In genomic region chr4:185566972-185567749, GRCh38 we compare ENCODE assay signal across 8 cellular contexts. TPM values are rescaled to one million over a fixed set of nuclear protein-coding genes. Genes with fewer than 3 reads are reported as not detected.
DNase-seq lines count a peak whose midpoint lies in the region; ATAC-seq, FAIRE-seq and TF ChIP-seq lines count a peak whose summit lies in the region.

No MANE protein-coding gene starts in this region.

- no peaks in the 10 kb centered on the region for H3K36me3 ChIP-seq in BE2C
- no peaks in the 10 kb centered on the region for H3K36me3 ChIP-seq in astrocyte (ENCODE audit: insufficient read depth, low read length)
- H3K36me3 ChIP-seq in trophoblast cell (ENCODE audit: control insufficient read depth in 1 of 2, insufficient read depth in 2 of 2, low read length in 2 of 2): no peaks in the 10 kb centered on the region
- H3K36me3 ChIP-seq in CD8-positive, alpha-beta T cell (ENCODE audit: insufficient read depth, low read length): no peaks in the 10 kb centered on the region

- peak overlapping the region; percentile 11 for H3K14ac ChIP-seq in trophoblast cell (ENCODE audit: low read length)

- intact Hi-C loops in left cardiac atrium (cut with DNase I): loop anchor here in 1 of 2 donors (2.0 kb wide), 1 partner anchor 32 kb away; the partner anchor contains the start of gene PDLIM3
- intact Hi-C loops in CD8-positive, alpha-beta T cell (cut with DNase I, micrococcal nuclease): no loop called here

- H3K27ac Mint-ChIP-seq in astrocyte (ENCODE audit: unreplicated experiment): peak overlapping the region; percentile 96
- H3K27ac Mint-ChIP-seq in CD8-positive, alpha-beta T cell: no peak overlapping the region

- no peak overlapping the region for H4K12ac ChIP-seq in trophoblast cell (ENCODE audit: low read depth, low read length)

- peak overlapping the region; percentile 60 for H3K4me2 ChIP-seq in astrocyte (ENCODE audit: low read length)
- H3K4me2 ChIP-seq in trophoblast cell (ENCODE audit: low read length): no peak overlapping the region

- H3K9me3 ChIP-seq in BE2C (no peaks in the 10 kb centered on the region), astrocyte (ENCODE audit: insufficient read depth, low read depth, low read length) (no peaks in the 10 kb centered on the region), trophoblast cell (ENCODE audit: insufficient read depth, low read depth, low read length) (no peaks in the 10 kb centered on the region)
- H3K9me3 ChIP-seq in CD8-positive, alpha-beta T cell (ENCODE audit: low read length): no peaks in the 10 kb centered on the region

- WGBS in trophoblast cell (ENCODE audit: extremely low coverage, insufficient coverage, insufficient read length): no CpG with 5 or more reads among the region's 14 CpGs

- CTCF ChIA-PET in CD8-positive, alpha-beta T cell (lab: Charles Lee): no interaction called here

- H3K27me3 ChIP-seq in BE2C (no peaks in the 10 kb centered on the region), astrocyte (ENCODE audit: insufficient read depth, low read length) (no peaks in the 10 kb centered on the region), trophoblast cell (ENCODE audit: insufficient read depth, low read length) (no peaks in the 10 kb centered on the region)
- H3K27me3 ChIP-seq in CD8-positive, alpha-beta T cell (ENCODE audit: insufficient read depth, low read length): no peaks in the 10 kb centered on the region

- H3K4me3 ChIP-seq in BE2C (ENCODE audit: low read depth, low read length): no peak overlapping the region
- H3K4me3 ChIP-seq in astrocyte (ENCODE audit: insufficient read depth, low read depth, low read length): no peak overlapping the region
- no peak overlapping the region for H3K4me3 ChIP-seq in trophoblast cell (ENCODE audit: low read depth, low read length)
- H3K4me3 ChIP-seq in CD8-positive, alpha-beta T cell (ENCODE audit: low read depth, low read length): no peak overlapping the region

- H3K9me3 Mint-ChIP-seq in astrocyte (ENCODE audit: unreplicated experiment): peaks cover 4% of the 10 kb centered on the region
- no peaks in the 10 kb centered on the region for H3K9me3 Mint-ChIP-seq in CD8-positive, alpha-beta T cell

- peak overlapping the region; percentile 45 for H4K91ac ChIP-seq in trophoblast cell (ENCODE audit: low read depth, low read length)

- H2BK5ac ChIP-seq in trophoblast cell (ENCODE audit: low read depth, low read length, poor library complexity): peak overlapping the region; percentile 34

- H4K20me1 ChIP-seq in astrocyte (ENCODE audit: insufficient read depth, low read length): no peaks in the 10 kb centered on the region

- H2BK12ac ChIP-seq in trophoblast cell (ENCODE audit: low read length): peak overlapping the region; percentile 93

- H3K9ac ChIP-seq in astrocyte (ENCODE audit: low read length) (peak overlapping the region; percentile 80), trophoblast cell (ENCODE audit: low read length) (no peak overlapping the region)

- peaks cover 29% of the 10 kb centered on the region for H3K4me1 ChIP-seq in BE2C
- peaks cover 17% of the 10 kb centered on the region for H3K4me1 ChIP-seq in astrocyte (ENCODE audit: insufficient read depth, low read length)
- peaks cover 17 to 20% of the 10 kb centered on the region in 2 experiments for H3K4me1 ChIP-seq in trophoblast cell (ENCODE audit: control insufficient read depth in 1 of 2, insufficient read depth in 2 of 2, low read length in 2 of 2)
- no peaks in the 10 kb centered on the region for H3K4me1 ChIP-seq in CD8-positive, alpha-beta T cell (ENCODE audit: insufficient read depth, low read length)

- peak overlapping the region; percentile 22 for H4K8ac ChIP-seq in trophoblast cell (ENCODE audit: low read depth, low read length)

- H3K4me3 Mint-ChIP-seq in astrocyte (ENCODE audit: unreplicated experiment): peak overlapping the region; percentile 37
- no peak overlapping the region for H3K4me3 Mint-ChIP-seq in CD8-positive, alpha-beta T cell

- H3K79me2 ChIP-seq in astrocyte (ENCODE audit: insufficient read depth, low read length) (no peaks in the 10 kb centered on the region), trophoblast cell (ENCODE audit: control insufficient read depth, insufficient read depth, low read length, poor library complexity) (peaks cover 2% of the 10 kb centered on the region)

- peak overlapping the region; percentile 4 for H3K4ac ChIP-seq in trophoblast cell (ENCODE audit: low read depth, low read length)

- no peak overlapping the region for H3K18ac ChIP-seq in trophoblast cell (ENCODE audit: low read length)

- H3K4me1 Mint-ChIP-seq in astrocyte (ENCODE audit: low read depth, unreplicated experiment): peaks cover 28% of the 10 kb centered on the region
- H3K4me1 Mint-ChIP-seq in CD8-positive, alpha-beta T cell (ENCODE audit: low read depth): no peaks in the 10 kb centered on the region

- ATAC-seq in left cardiac atrium: peak; percentile 74 to 87
- no peak for ATAC-seq in CD8-positive, alpha-beta T cell

- peak overlapping the region; percentile 92 for H3K27ac ChIP-seq in astrocyte (ENCODE audit: low read depth, low read length)
- peak overlapping the region; percentile 74 for H3K27ac ChIP-seq in trophoblast cell (ENCODE audit: low read depth, low read length)
- H3K27ac ChIP-seq in CD8-positive, alpha-beta T cell (ENCODE audit: low read depth, low read length): no peak overlapping the region

- H3K36me3 Mint-ChIP-seq in astrocyte (ENCODE audit: low read depth, unreplicated experiment): no peaks in the 10 kb centered on the region
- no peaks in the 10 kb centered on the region for H3K36me3 Mint-ChIP-seq in CD8-positive, alpha-beta T cell

- H2BK120ac ChIP-seq in trophoblast cell (ENCODE audit: insufficient read depth, low read length, poor library complexity): peak overlapping the region; percentile 37

- in situ Hi-C loops in GM13977 (cut with MboI; ENCODE audit: low pct_unique_long_range_greater_than_20kb, low sequenced_read_pairs, unreplicated experiment): no loop called here

- FAIRE-seq in astrocyte (lab: Jason Lieb, UNC) (peak; percentile 73), D721Med (lab: Jason Lieb, UNC) (no peak)

- DNase-seq in BE2C: peak; percentile 21
- peak; percentile 88 for DNase-seq in astrocyte (ENCODE audit: low read depth)
- DNase-seq in left cardiac atrium: peak; percentile 67
- DNase-seq in trophoblast cell: peak; percentile 83 to 97
- no peak for DNase-seq in D721Med (ENCODE audit: insufficient read length, low spot score)
- DNase-seq in activated CD8-positive, alpha-beta memory T cell treated with anti-CD3 and anti-CD28 coated beads, Interleukin-2, amount 50 U/mL, for 48 hours: no peak
- DNase-seq in GM13977 (ENCODE audit: low spot score): no peak
- DNase-seq in CD8-positive, alpha-beta T cell: no peak

- TF ChIP-seq CTCF in BE2C (IDR thresholded peaks at IDR 0.05; ENCODE audit: low read depth, low read length) (no peak), astrocyte (IDR thresholded peaks at IDR 0.05; ENCODE audit: insufficient read depth, low read depth, low read length) (no peak), D721Med (IDR thresholded peaks at IDR 0.05; ENCODE audit: insufficient read depth, missing control alignments) (no peak), GM13977 (IDR thresholded peaks at IDR 0.05; ENCODE audit: extremely low read depth, insufficient read depth, missing control alignments) (no peak)
- no peak for TF ChIP-seq CTCF in CD8-positive, alpha-beta T cell (IDR thresholded peaks at IDR 0.05)

- no peak overlapping the region for H2AK5ac ChIP-seq in trophoblast cell (ENCODE audit: low read length)

- H2AFZ ChIP-seq in astrocyte (ENCODE audit: low read depth, low read length) (peak overlapping the region; percentile 35), trophoblast cell (ENCODE audit: insufficient read depth, low read length, poor library complexity) (no peak overlapping the region)

- H3K27me3 Mint-ChIP-seq in astrocyte (ENCODE audit: low read depth, unreplicated experiment): no peaks in the 10 kb centered on the region
- H3K27me3 Mint-ChIP-seq in CD8-positive, alpha-beta T cell (ENCODE audit: low read depth): peaks cover 6% of the 10 kb centered on the region

- POLR2A ChIA-PET in CD8-positive, alpha-beta T cell (lab: Charles Lee): interaction anchor here (0.7 kb wide), 1 partner anchor 44 kb away, joined by 4 read pairs; no protein-coding TSS in a partner anchor

- H3K79me1 ChIP-seq in trophoblast cell (ENCODE audit: low read length): peaks cover 23% of the 10 kb centered on the region

- H3K23ac ChIP-seq in trophoblast cell (ENCODE audit: low read length): no peak overlapping the region

RNA-seq across cellular contexts. Expression of gene PDLIM3, which starts 31.9 kb away (rescaled TPM):
- 1.4 TPM for polyA plus RNA-seq in BE2C (2012; ENCODE audit: insufficient read depth, insufficient read length, low read depth)
- total RNA-seq in astrocyte: 28.5 and 30.7 TPM in 2 replicates
- total RNA-seq in left cardiac atrium: 100 to 1,000 TPM; 319 to 692 TPM
- polyA plus RNA-seq in trophoblast cell (2013): 19.2 and 19.5 TPM in 2 replicates
- total RNA-seq in CD8-positive, alpha-beta T cell: not detected

Comparison
In these comparisons a context has a peak if more than half of its experiments do, and no peak if none do; other contexts are left out.
1. DNase-seq: peak in BE2C (single experiment), astrocyte (single experiment), left cardiac atrium (single experiment) and trophoblast cell (2 of 2); none in D721Med (single experiment), activated CD8-positive, alpha-beta memory T cell treated with anti-CD3 and anti-CD28 coated beads, Interleukin-2, amount 50 U/mL, for 48 hours (single experiment), GM13977 (single experiment) and CD8-positive, alpha-beta T cell (0 of 7).
2. RNA of gene PDLIM3, which starts 31.9 kb away (total RNA-seq): 319 to 692 TPM in left cardiac atrium and 28.5 to 30.7 TPM in astrocyte; not detected in CD8-positive, alpha-beta T cell; every median in the first group is over 10 times any median in the second.